ENCODE assay signal across 9 cellular contexts in the genomic region with DNA sequence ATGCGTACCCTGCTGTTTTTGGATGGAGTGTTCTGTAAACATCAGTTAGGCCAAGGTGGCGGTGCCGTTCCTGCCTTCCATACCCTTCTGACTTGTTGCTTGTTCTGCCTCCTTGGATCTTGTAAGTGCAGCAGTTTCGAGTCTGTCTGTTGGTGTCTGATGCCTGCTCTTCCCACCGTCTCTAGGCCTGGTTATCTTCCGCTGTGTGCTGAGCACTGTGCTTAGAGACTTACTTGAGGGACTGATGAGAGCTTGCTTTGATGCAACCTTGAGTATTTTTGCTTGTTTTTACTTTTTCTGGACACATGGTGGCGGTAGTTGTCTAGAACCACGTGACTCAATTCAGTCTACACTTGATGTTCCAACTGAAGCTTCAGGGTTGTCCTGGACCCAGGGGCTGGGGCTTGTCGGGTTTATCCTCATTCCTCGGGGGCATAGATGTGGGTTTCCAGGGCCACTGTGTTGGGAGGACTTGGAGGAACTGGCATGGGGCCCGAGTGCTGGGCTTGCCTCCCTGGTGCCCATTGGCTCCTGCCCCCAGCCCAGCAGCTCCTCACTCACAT. TPM values are rescaled to one million over a fixed set of nuclear protein-coding genes. Genes with fewer than 3 reads are reported as not detected.
DNase-seq lines count a peak whose midpoint lies in the region; ATAC-seq and TF ChIP-seq lines count a peak whose summit lies in the region.
"Had no signal": no experiment of that assay in that cellular context is flagged by ENCODE, and none has a peak within 500 bp of the region (broad histone marks: within the 10 kb centered on the region; RNA-seq: fewer than 3 reads in every experiment).

No MANE protein-coding gene starts in this region.

- H3K23ac ChIP-seq in neuronal stem cell (ENCODE audit: low read depth, low read length, poor library complexity) = no peak overlapping the region

- ATAC-seq in Right ventricle myocardium superior (ENCODE audit: poor library complexity) (no peak), left cardiac atrium (no peak)

- H2BK120ac ChIP-seq in neuronal stem cell (ENCODE audit: low read depth, low read length) = no peak overlapping the region

- no peak overlapping the region for H3K9ac ChIP-seq in neuronal stem cell (ENCODE audit: low read depth, low read length, poor library complexity)

- H3K18ac ChIP-seq in neuronal stem cell (ENCODE audit: low read length) = no peak overlapping the region

- no peak overlapping the region for H2BK15ac ChIP-seq in neuronal stem cell (ENCODE audit: low read length)

- H4K8ac ChIP-seq in neuronal stem cell (ENCODE audit: low read depth, low read length) = no peak overlapping the region

- no peak overlapping the region for H2BK12ac ChIP-seq in neuronal stem cell (ENCODE audit: low read length)

- no peak overlapping the region for H3K4ac ChIP-seq in neuronal stem cell (ENCODE audit: low read length)

- DNase-seq in Right ventricle myocardium superior (peak; percentile 25), left cardiac atrium (no peak), amniotic epithelial cell (ENCODE audit: low read depth) (peak; percentile 24), retinal pigment epithelial cell (ENCODE audit: low read depth) (no peak), coronary artery (ENCODE audit: low spot score) (no peak), uterus (no peak), neuronal stem cell (ENCODE audit: low spot score) (no peak)
- DNase-seq in Jurkat, Clone E6-1 (ENCODE audit: low read depth, low spot score) = peak; percentile 76

- H3K27me3 ChIP-seq in uterus = no peaks in the 10 kb centered on the region
- H3K27me3 ChIP-seq in neuronal stem cell (ENCODE audit: control insufficient read depth in 3 of 3, insufficient read depth in 3 of 3, low read depth in 1 of 3, low read length in 3 of 3) = no peaks in the 10 kb centered on the region

- H4K91ac ChIP-seq in neuronal stem cell (ENCODE audit: low read depth, low read length, poor library complexity) = no peak overlapping the region

- H3K4me1 ChIP-seq in uterus = no peaks in the 10 kb centered on the region
- no peaks in the 10 kb centered on the region for H3K4me1 ChIP-seq in neuronal stem cell (ENCODE audit: control insufficient read depth in 2 of 2, insufficient read depth in 1 of 2, low read depth in 1 of 2, low read length in 2 of 2)

- peak; percentile 25 for TF ChIP-seq CTCF in retinal pigment epithelial cell (conservative IDR thresholded peaks at IDR 0.05; ENCODE audit: low read depth, low read length)
- TF ChIP-seq CTCF in coronary artery (IDR thresholded peaks at IDR 0.05) = no peak
- no peak for TF ChIP-seq CTCF in uterus (IDR thresholded peaks at IDR 0.05)

- H3K36me3 ChIP-seq in uterus (no peaks in the 10 kb centered on the region), neuronal stem cell (replicated peaks in 1 of 2; ENCODE audit: control insufficient read depth in 2 of 2, insufficient read depth in 2 of 2, low read length in 2 of 2) (no peaks in the 10 kb centered on the region)
- H3K36me3 ChIP-seq: neutrophil had no signal

- WGBS in neuronal stem cell (ENCODE audit: extremely low coverage in 2 of 2, insufficient read length in 2 of 2, insufficient replicate concordance in 1 of 2), 2 donors = no CpG with 5 or more reads among the region's 11 CpGs

- intact Hi-C loops in Right ventricle myocardium superior (cut with DNase I) (no loop called here), left cardiac atrium (cut with DNase I) (no loop called here), uterus (cut with DNase I; ENCODE audit: low total_unique reads) (no loop called here)

- no peak overlapping the region for H2AK5ac ChIP-seq in neuronal stem cell (ENCODE audit: low read depth, low read length)

- no peak overlapping the region for H3K27ac ChIP-seq in coronary artery
- no peak overlapping the region for H3K27ac ChIP-seq in uterus
- H3K27ac ChIP-seq in neuronal stem cell (replicated peaks; ENCODE audit: low read length) = no peak overlapping the region
- H3K27ac ChIP-seq: neutrophil had no signal

- H2BK5ac ChIP-seq in neuronal stem cell (ENCODE audit: low read length) = no peak overlapping the region

- no peak overlapping the region for H2AFZ ChIP-seq in neuronal stem cell (ENCODE audit: low read length)

- H3K9me3 ChIP-seq in uterus (no peaks in the 10 kb centered on the region), neuronal stem cell (replicated peaks in 1 of 2; ENCODE audit: control insufficient read depth in 2 of 2, insufficient read depth in 1 of 2, low read depth in 1 of 2, low read length in 2 of 2) (peaks cover 0 to 41% of the 10 kb centered on the region in 2 donors)
- H3K9me3 ChIP-seq: neutrophil had no signal

- H3K4me3 ChIP-seq in Jurkat, Clone E6-1 (ENCODE audit: low read length) = no peak overlapping the region
- H3K4me3 ChIP-seq in retinal pigment epithelial cell (ENCODE audit: low read length) (no peak overlapping the region), coronary artery (no peak overlapping the region), uterus (no peak overlapping the region), neuronal stem cell (ENCODE audit: low read length in 2 of 2) (no peak overlapping the region)

- no peak overlapping the region for H3K14ac ChIP-seq in neuronal stem cell (ENCODE audit: low read length)

- no peaks in the 10 kb centered on the region for H3K79me1 ChIP-seq in neuronal stem cell (ENCODE audit: low read depth, low read length)

- no peak for TF ChIP-seq POLR2A in uterus (IDR thresholded peaks at IDR 0.05)

- H3K4me2 ChIP-seq in neuronal stem cell (ENCODE audit: insufficient read depth, low read length, poor library complexity, severe bottlenecking) = no peak overlapping the region

RNA-seq across cellular contexts. Expression of gene SPRN, which starts 14.4 kb away (rescaled TPM):
- total RNA-seq in Right ventricle myocardium superior = not detected
- total RNA-seq in left cardiac atrium = not detected
- polyA plus RNA-seq in Jurkat, Clone E6-1 (2012; ENCODE audit: insufficient read depth, insufficient read length) = 2.3 TPM
- total RNA-seq in uterus = under 1 TPM in 1 of 4 donors, not detected in 3; 0.62 TPM
- 0.52 TPM for polyA plus RNA-seq in neuronal stem cell (2013, experiment 1 of 2)
- polyA plus RNA-seq in neuronal stem cell (2013, experiment 2 of 2) = 0.53 TPM

RNA-seq across cellular contexts. Expression of gene SCART1, which starts 15.0 kb away (rescaled TPM):
- 0.51 TPM for total RNA-seq in Right ventricle myocardium superior
- under 1 TPM; 0.27 to 0.94 TPM for total RNA-seq in left cardiac atrium
- 3.9 TPM for polyA plus RNA-seq in Jurkat, Clone E6-1 (2012; ENCODE audit: insufficient read depth, insufficient read length)
- 1 to 10 TPM; 1.8 to 9.5 (median 6.1) TPM for total RNA-seq in uterus
- 0.56 TPM for polyA plus RNA-seq in neuronal stem cell (2013, experiment 1 of 2)
- 0.46 TPM for polyA plus RNA-seq in neuronal stem cell (2013, experiment 2 of 2)

RNA-seq across cellular contexts. Expression of gene MTG1, which starts 44.8 kb away (rescaled TPM):
- total RNA-seq in Right ventricle myocardium superior (14.7 TPM), left cardiac atrium (10 to 100 TPM; 18.8 to 23.2 TPM), uterus (10 to 100 TPM; 14.6 to 50.1 (median 32.6) TPM)
- polyA plus RNA-seq in Jurkat, Clone E6-1 (2012; ENCODE audit: insufficient read depth, insufficient read length) = 62.4 TPM
- polyA plus RNA-seq in neuronal stem cell (2013, experiment 1 of 2) = 15.5 TPM
- polyA plus RNA-seq in neuronal stem cell (2013, experiment 2 of 2) = 15.8 TPM

RNA-seq across cellular contexts. Expression of gene PAOX, which starts 59.7 kb away (rescaled TPM):
- total RNA-seq in Right ventricle myocardium superior (3.4 TPM), left cardiac atrium (1 to 10 TPM; 2.9 TPM), uterus (1 to 10 TPM; 2.0 to 9.3 (median 6.7) TPM)
- polyA plus RNA-seq in Jurkat, Clone E6-1 (2012; ENCODE audit: insufficient read depth, insufficient read length) = not detected
- 6.1 TPM for polyA plus RNA-seq in neuronal stem cell (2013, experiment 1 of 2)
- polyA plus RNA-seq in neuronal stem cell (2013, experiment 2 of 2) = 5.9 TPM

Comparison
In these comparisons a context has a peak if more than half of its experiments do, and no peak if none do; other contexts are left out.
1. DNase-seq: peak in Right ventricle myocardium superior (single experiment), Jurkat, Clone E6-1 (single experiment) and amniotic epithelial cell (single experiment); none in left cardiac atrium (single experiment), retinal pigment epithelial cell (single experiment), coronary artery (single experiment), uterus (0 of 2) and neuronal stem cell (single experiment).